ENCODE assay signal across 9 cellular contexts in the genomic region with DNA sequence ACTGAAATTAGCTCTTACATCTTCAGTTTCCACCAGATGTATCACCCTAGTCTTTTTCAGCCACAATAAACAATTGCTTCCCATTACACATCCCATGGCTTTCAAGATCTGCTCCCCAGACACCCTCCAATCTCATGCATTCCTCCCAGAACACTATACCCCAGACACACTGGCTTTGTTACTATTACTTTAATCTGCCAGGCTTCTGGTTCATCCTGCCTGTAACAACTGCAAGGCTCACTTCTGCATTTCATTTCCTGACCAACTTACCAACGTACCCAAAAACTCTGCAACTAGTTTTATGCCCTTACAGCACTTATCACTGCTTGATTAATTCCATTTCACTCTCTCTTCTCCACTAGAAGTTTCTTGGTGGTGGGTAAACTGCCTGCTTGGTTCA. TPM values are rescaled to one million over a fixed set of nuclear protein-coding genes. Genes with fewer than 3 reads are reported as not detected.
DNase-seq lines count a peak whose midpoint lies in the region; ATAC-seq and TF ChIP-seq lines count a peak whose summit lies in the region.
"Had no signal": no experiment of that assay in that cellular context is flagged by ENCODE, and none has a peak within 500 bp of the region (broad histone marks: within the 10 kb centered on the region; RNA-seq: fewer than 3 reads in every experiment).

No MANE protein-coding gene starts in this region.

- ATAC-seq in HG03432 (IDR thresholded peaks at IDR 0.05; ENCODE audit: unreplicated experiment) (peak; percentile 22), HG03196 (IDR thresholded peaks at IDR 0.05; ENCODE audit: unreplicated experiment) (no peak), HG02623 (IDR thresholded peaks at IDR 0.05; ENCODE audit: unreplicated experiment) (no peak), HG02870 (IDR thresholded peaks at IDR 0.05; ENCODE audit: unreplicated experiment) (no peak), GM18511 (IDR thresholded peaks at IDR 0.05; ENCODE audit: unreplicated experiment) (no peak)
- ATAC-seq in activated naive CD8-positive, alpha-beta T cell treated with anti-CD3 and anti-CD28 coated beads, Interleukin-2, amount 50 U/mL, for 24 hours, result no peak
- ATAC-seq in natural killer cell treated with Interleukin-12 subunit alpha and Interleukin-12 subunit beta and Interleukin-15 and Interleukin-18, amount 100 ng/mL, for 72 hours, result no peak

- peak overlapping the region; percentile 87; the same call in 1 of the 2 replicates for H3K4me3 ChIP-seq in GM12864 (ENCODE audit: low read depth, low read length)

- TF ChIP-seq CTCF in GM12864 (IDR thresholded peaks at IDR 0.05; ENCODE audit: low read depth, low read length, missing control alignments), result no peak

- peaks cover 49% of the 10 kb centered on the region for H3K36me3 Mint-ChIP-seq in activated naive CD8-positive, alpha-beta T cell treated with anti-CD3 and anti-CD28 coated beads, Interleukin-2, amount 50 U/mL, for 24 hours (ENCODE audit: low read depth)
- peaks cover 24% of the 10 kb centered on the region for H3K36me3 Mint-ChIP-seq in natural killer cell treated with Interleukin-12 subunit alpha and Interleukin-12 subunit beta and Interleukin-15 and Interleukin-18, amount 100 ng/mL, for 72 hours

- no peaks in the 10 kb centered on the region for H3K9me3 Mint-ChIP-seq in activated naive CD8-positive, alpha-beta T cell treated with anti-CD3 and anti-CD28 coated beads, Interleukin-2, amount 50 U/mL, for 24 hours
- H3K9me3 Mint-ChIP-seq in natural killer cell treated with Interleukin-12 subunit alpha and Interleukin-12 subunit beta and Interleukin-15 and Interleukin-18, amount 100 ng/mL, for 72 hours, result no peaks in the 10 kb centered on the region

- peaks cover 28% of the 10 kb centered on the region for H3K4me1 Mint-ChIP-seq in activated naive CD8-positive, alpha-beta T cell treated with anti-CD3 and anti-CD28 coated beads, Interleukin-2, amount 50 U/mL, for 24 hours
- peaks cover 24 to 32% of the 10 kb centered on the region in 2 donors for H3K4me1 Mint-ChIP-seq in natural killer cell treated with Interleukin-12 subunit alpha and Interleukin-12 subunit beta and Interleukin-15 and Interleukin-18, amount 100 ng/mL, for 72 hours (ENCODE audit: low read depth in 2 of 2)

- no peaks in the 10 kb centered on the region for H3K27me3 Mint-ChIP-seq in activated naive CD8-positive, alpha-beta T cell treated with anti-CD3 and anti-CD28 coated beads, Interleukin-2, amount 50 U/mL, for 24 hours
- no peaks in the 10 kb centered on the region for H3K27me3 Mint-ChIP-seq in natural killer cell treated with Interleukin-12 subunit alpha and Interleukin-12 subunit beta and Interleukin-15 and Interleukin-18, amount 100 ng/mL, for 72 hours

- no peak for DNase-seq in GM12864 (ENCODE audit: low read depth)
- DNase-seq in activated naive CD8-positive, alpha-beta T cell treated with anti-CD3 and anti-CD28 coated beads, Interleukin-2, amount 50 U/mL, for 24 hours, result no peak
- DNase-seq in natural killer cell treated with Interleukin-12 subunit alpha and Interleukin-12 subunit beta and Interleukin-15 and Interleukin-18, amount 100 ng/mL, for 72 hours (ENCODE audit: low spot score), result no peak
- DNase-seq: Kasumi-1 had no signal

- peak overlapping the region; percentile 96 for H3K4me3 Mint-ChIP-seq in activated naive CD8-positive, alpha-beta T cell treated with anti-CD3 and anti-CD28 coated beads, Interleukin-2, amount 50 U/mL, for 24 hours
- peak overlapping the region; percentile 72 for H3K4me3 Mint-ChIP-seq in natural killer cell treated with Interleukin-12 subunit alpha and Interleukin-12 subunit beta and Interleukin-15 and Interleukin-18, amount 100 ng/mL, for 72 hours

- peak overlapping the region; percentile 99 for H3K27ac Mint-ChIP-seq in activated naive CD8-positive, alpha-beta T cell treated with anti-CD3 and anti-CD28 coated beads, Interleukin-2, amount 50 U/mL, for 24 hours
- peak overlapping the region; percentile 64 to 70 for H3K27ac Mint-ChIP-seq in natural killer cell treated with Interleukin-12 subunit alpha and Interleukin-12 subunit beta and Interleukin-15 and Interleukin-18, amount 100 ng/mL, for 72 hours

RNA-seq across cellular contexts. Expression of a gene that starts 2.9 kb away (rescaled TPM):
- 100 to 1,000 TPM in 1 of 2 donors, 10 to 100 TPM in 1; 96.6 to 144 TPM for total RNA-seq in natural killer cell treated with Interleukin-12 subunit alpha and Interleukin-12 subunit beta and Interleukin-15 and Interleukin-18, amount 100 ng/mL, for 72 hours

RNA-seq across cellular contexts. Expression of a gene that starts 41.3 kb away (rescaled TPM):
- 1 to 10 TPM; 5.7 to 8.7 TPM for total RNA-seq in natural killer cell treated with Interleukin-12 subunit alpha and Interleukin-12 subunit beta and Interleukin-15 and Interleukin-18, amount 100 ng/mL, for 72 hours
